12 cellular contexts compared by ENCODE assay signal in genomic region chr2:37858197-37858711, GRCh38.
A peak's percentile ranks its signal among the peaks of the same experiment; 100 is the strongest.
DNase-seq lines count a peak whose midpoint lies in the region; ATAC-seq, FAIRE-seq and TF ChIP-seq lines count a peak whose summit lies in the region.
"Had no signal": no experiment of that assay in that cellular context is flagged by ENCODE, and none has a peak within 500 bp of the region (broad histone marks: within the 10 kb centered on the region; RNA-seq: fewer than 3 reads in every experiment).

No MANE protein-coding gene starts in this region.

- intact Hi-C loops in left ventricle myocardium inferior (cut with micrococcal nuclease): no loop called here

- FAIRE-seq in astrocyte (lab: Jason Lieb, UNC): peak; percentile 37

- DNase-seq in GM23338 (ENCODE audit: low spot score): no peak
- peak; percentile 80 for DNase-seq in astrocyte (ENCODE audit: low read depth)
- no peak for DNase-seq in left ventricle myocardium inferior
- no peak for DNase-seq in smooth muscle cell (lab: John Stamatoyannopoulos, UW; ENCODE audit: unreplicated experiment)
- no peak for DNase-seq in stimulated activated CD4-positive, alpha-beta T cell treated with anti-CD3 and anti-CD28 coated beads, Interleukin-4, amount 100 ng/mL, for 4 hours
- DNase-seq in 8988T: no peak
- DNase-seq in CD1c-positive myeloid dendritic cell (ENCODE audit: extremely low spot score): no peak
- DNase-seq in SW 1271 (lab: John Stamatoyannopoulos, UW): no peak
- DNase-seq: NCI-H1105 had no signal

- H3K27ac ChIP-seq in GM23338 (ENCODE audit: low read depth) (no peak overlapping the region), astrocyte (ENCODE audit: low read depth, low read length) (peak overlapping the region; percentile 40), left ventricle myocardium inferior (replicated peaks) (peak overlapping the region; percentile 60), smooth muscle cell (ENCODE audit: low read depth) (no peak overlapping the region)
- H3K27ac ChIP-seq: suprapubic skin had no signal

- no peaks in the 10 kb centered on the region for H3F3A ChIP-seq in GM23338 (replicated peaks; ENCODE audit: low read depth)
- H3F3A ChIP-seq in smooth muscle cell (ENCODE audit: low read depth): no peaks in the 10 kb centered on the region

- H3K9me2 ChIP-seq in GM23338 (ENCODE audit: insufficient read depth): no peaks in the 10 kb centered on the region

- H3K27me3 Mint-ChIP-seq in GM23338 (ENCODE audit: insufficient read depth, low read depth, poor library complexity) (peaks cover 2% of the 10 kb centered on the region), astrocyte (ENCODE audit: low read depth, unreplicated experiment) (peaks cover 22% of the 10 kb centered on the region)

- no peak overlapping the region for H3K27ac Mint-ChIP-seq in GM23338
- peak overlapping the region; percentile 54 for H3K27ac Mint-ChIP-seq in astrocyte (ENCODE audit: unreplicated experiment)
- H3K27ac Mint-ChIP-seq: natural killer cell treated with Interleukin-12 subunit alpha and Interleukin-12 subunit beta and Interleukin-15 and Interleukin-18, amount 100 ng/mL, for 72 hours had no signal

- H3K79me2 ChIP-seq in GM23338 (replicated peaks; ENCODE audit: insufficient read depth) (no peaks in the 10 kb centered on the region), astrocyte (ENCODE audit: insufficient read depth, low read length) (no peaks in the 10 kb centered on the region), smooth muscle cell (ENCODE audit: low read depth) (no peaks in the 10 kb centered on the region)

- H3K9me3 ChIP-seq in astrocyte (ENCODE audit: insufficient read depth, low read depth, low read length): no peaks in the 10 kb centered on the region
- peaks cover 17% of the 10 kb centered on the region for H3K9me3 ChIP-seq in left ventricle myocardium inferior (replicated peaks)
- no peaks in the 10 kb centered on the region for H3K9me3 ChIP-seq in smooth muscle cell (replicated peaks; ENCODE audit: low read depth)
- H3K9me3 ChIP-seq: suprapubic skin had no signal

- peak; percentile 72 for ATAC-seq in GM23338
- ATAC-seq: HCT116 had no signal

- H3K36me3 ChIP-seq in GM23338 (ENCODE audit: insufficient read depth) (no peaks in the 10 kb centered on the region), astrocyte (ENCODE audit: insufficient read depth, low read length) (no peaks in the 10 kb centered on the region), left ventricle myocardium inferior (no peaks in the 10 kb centered on the region), smooth muscle cell (ENCODE audit: low read depth) (no peaks in the 10 kb centered on the region)
- H3K36me3 ChIP-seq: suprapubic skin had no signal

- no peak overlapping the region for H3K4me3 ChIP-seq in GM23338
- H3K4me3 ChIP-seq in astrocyte (ENCODE audit: insufficient read depth, low read depth, low read length): no peak overlapping the region
- no peak overlapping the region for H3K4me3 ChIP-seq in left ventricle myocardium inferior
- H3K4me3 ChIP-seq in smooth muscle cell: no peak overlapping the region
- H3K4me3 ChIP-seq: suprapubic skin had no signal

- H4K20me1 ChIP-seq in GM23338 (replicated peaks; ENCODE audit: insufficient read depth): no peaks in the 10 kb centered on the region
- H4K20me1 ChIP-seq in astrocyte (ENCODE audit: insufficient read depth, low read length): no peaks in the 10 kb centered on the region
- H4K20me1 ChIP-seq in smooth muscle cell (ENCODE audit: low read depth): no peaks in the 10 kb centered on the region

- H3K9me3 Mint-ChIP-seq in GM23338 (peaks cover 4% of the 10 kb centered on the region; the same call in 1 of the 3 replicates), astrocyte (ENCODE audit: unreplicated experiment) (peaks cover 11% of the 10 kb centered on the region)
- H3K9me3 Mint-ChIP-seq: natural killer cell treated with Interleukin-12 subunit alpha and Interleukin-12 subunit beta and Interleukin-15 and Interleukin-18, amount 100 ng/mL, for 72 hours had no signal

- H3K36me3 Mint-ChIP-seq in GM23338 (ENCODE audit: low read depth): peaks cover 2% of the 10 kb centered on the region; the same call in 1 of the 3 replicates
- H3K36me3 Mint-ChIP-seq in astrocyte (ENCODE audit: low read depth, unreplicated experiment): no peaks in the 10 kb centered on the region

- H3K9ac ChIP-seq in astrocyte (ENCODE audit: low read length): peak overlapping the region; percentile 32
- no peak overlapping the region for H3K9ac ChIP-seq in smooth muscle cell (ENCODE audit: low read depth)

- WGBS in smooth muscle cell (ENCODE audit: low lambda C conversion rate): 70% methylated on average over 5 of the region's 5 CpGs

- H3K4me1 ChIP-seq in GM23338 (ENCODE audit: insufficient read depth) (no peaks in the 10 kb centered on the region), astrocyte (ENCODE audit: insufficient read depth, low read length) (peaks cover 13% of the 10 kb centered on the region), left ventricle myocardium inferior (peaks cover 57% of the 10 kb centered on the region), smooth muscle cell (ENCODE audit: low read depth) (no peaks in the 10 kb centered on the region)

- H3K4me1 Mint-ChIP-seq in GM23338: peaks cover 3% of the 10 kb centered on the region; the same call in 1 of the 3 replicates
- H3K4me1 Mint-ChIP-seq in astrocyte (ENCODE audit: low read depth, unreplicated experiment): peaks cover 9% of the 10 kb centered on the region

- H3K4me3 Mint-ChIP-seq in GM23338 (no peak overlapping the region), astrocyte (ENCODE audit: unreplicated experiment) (no peak overlapping the region)
- H3K4me3 Mint-ChIP-seq: natural killer cell treated with Interleukin-12 subunit alpha and Interleukin-12 subunit beta and Interleukin-15 and Interleukin-18, amount 100 ng/mL, for 72 hours had no signal

- H3K27me3 ChIP-seq in GM23338 (ENCODE audit: insufficient read depth): no peaks in the 10 kb centered on the region
- H3K27me3 ChIP-seq in astrocyte (ENCODE audit: insufficient read depth, low read length): no peaks in the 10 kb centered on the region
- no peaks in the 10 kb centered on the region for H3K27me3 ChIP-seq in left ventricle myocardium inferior (ENCODE audit: low read depth)
- peaks cover 19% of the 10 kb centered on the region for H3K27me3 ChIP-seq in smooth muscle cell (ENCODE audit: low read depth)
- H3K27me3 ChIP-seq: suprapubic skin had no signal

- TF ChIP-seq CTCF in GM23338 (conservative IDR thresholded peaks at IDR 0.05; ENCODE audit: low read depth in 2 of 2) (no peak), astrocyte (IDR thresholded peaks at IDR 0.05; ENCODE audit: insufficient read depth, low read depth, low read length) (no peak), left ventricle myocardium inferior (IDR thresholded peaks at IDR 0.05; ENCODE audit: borderline replicate concordance) (no peak), smooth muscle cell (IDR thresholded peaks at IDR 0.05; ENCODE audit: borderline replicate concordance, insufficient read depth, poor library complexity, severe bottlenecking) (no peak)

- H2AFZ ChIP-seq in GM23338 (peak overlapping the region; percentile 84), astrocyte (ENCODE audit: low read depth, low read length) (peak overlapping the region; percentile 68), smooth muscle cell (ENCODE audit: low read depth) (peak overlapping the region; percentile 40)

- H3K4me2 ChIP-seq in GM23338: no peak overlapping the region
- H3K4me2 ChIP-seq in astrocyte (ENCODE audit: low read length): peak overlapping the region; percentile 20
- no peak overlapping the region for H3K4me2 ChIP-seq in smooth muscle cell

TF ChIP-seq in GM23338, 12 proteins besides CTCF, POLR2A, EP300 and RAD21 (continues in another document):
- no peak for TF ChIP-seq REST (IDR thresholded peaks at IDR 0.05; ENCODE audit: unreplicated experiment)
- no peak for TF ChIP-seq STAT1 (IDR thresholded peaks at IDR 0.05; ENCODE audit: unreplicated experiment)
- TF ChIP-seq NANOG (IDR thresholded peaks at IDR 0.05; ENCODE audit: borderline replicate concordance): no peak
- no peak for TF ChIP-seq EZH2phosphoT487 (IDR thresholded peaks at IDR 0.05; ENCODE audit: unreplicated experiment)
- TF ChIP-seq EZH2 (IDR thresholded peaks at IDR 0.05; ENCODE audit: low read depth, unreplicated experiment): no peak

Comparison
In these comparisons a context has a peak if more than half of its experiments do, and no peak if none do; other contexts are left out.
1. H3K27ac ChIP-seq: peak in astrocyte (single experiment) and left ventricle myocardium inferior (single experiment); none in GM23338 (single experiment) and smooth muscle cell (single experiment).
2. Peak in every context shown above with its lines, with median percentiles within 50 percentile points of each other: H2AFZ ChIP-seq.